28 cellular contexts compared by ENCODE assay signal in the genomic region with DNA sequence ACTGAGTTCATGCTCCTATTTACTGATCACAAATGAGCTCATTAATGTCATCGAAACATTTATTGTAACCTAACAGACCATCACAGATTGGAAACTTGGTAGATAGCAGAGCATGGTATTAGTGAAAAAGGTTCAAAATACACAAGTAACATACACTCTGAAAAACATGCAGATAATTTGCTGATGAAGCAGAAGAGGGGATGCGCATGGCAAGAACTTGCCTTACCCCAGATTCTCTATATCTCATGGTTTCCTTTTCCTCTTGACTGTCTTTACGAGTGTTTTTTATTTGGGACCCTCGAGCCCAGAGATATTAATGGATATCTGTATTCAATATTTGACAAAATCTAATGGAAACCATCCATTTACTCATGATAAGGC. TPM values are rescaled to one million over a fixed set of nuclear protein-coding genes. Genes with fewer than 3 reads are reported as not detected.
DNase-seq lines count a peak whose midpoint lies in the region; ATAC-seq and TF ChIP-seq lines count a peak whose summit lies in the region.
"Had no signal": no experiment of that assay in that cellular context is flagged by ENCODE, and none has a peak within 500 bp of the region (broad histone marks: within the 10 kb centered on the region; RNA-seq: fewer than 3 reads in every experiment).

No MANE protein-coding gene starts in this region.

- H3K4me2 ChIP-seq in smooth muscle cell, result no peak overlapping the region

- no peaks in the 10 kb centered on the region for H3K9me3 Mint-ChIP-seq in activated B cell treated with CpG ODN at 0.5 μM for 24 hours
- H3K9me3 Mint-ChIP-seq: CD8-positive, alpha-beta memory T cell; natural killer cell treated with Interleukin-12 subunit alpha and Interleukin-12 subunit beta and Interleukin-15 and Interleukin-18, amount 100 ng/mL, for 72 hours; T-helper 1 cell treated with Interleukin-12 subunit alpha and Interleukin-12 subunit beta and Interleukin-4 antibody, amounts not matched to agents 30 μg/mL and 1 μg/mL, for 36 hours had no signal

- H3K9me3 ChIP-seq in smooth muscle cell (replicated peaks; ENCODE audit: low read depth), result no peaks in the 10 kb centered on the region
- no peaks in the 10 kb centered on the region for H3K9me3 ChIP-seq in left ventricle myocardium inferior (replicated peaks)
- H3K9me3 ChIP-seq: HAP-1, pancreas had no signal

- peak overlapping the region; percentile 87 for H3K27ac Mint-ChIP-seq in activated B cell treated with CpG ODN at 0.5 μM for 24 hours
- H3K27ac Mint-ChIP-seq: activated CD4-positive, alpha-beta T cell treated with anti-CD3 and anti-CD28 coated beads for 36 hours; CD8-positive, alpha-beta memory T cell; natural killer cell treated with Interleukin-12 subunit alpha and Interleukin-12 subunit beta and Interleukin-15 and Interleukin-18, amount 100 ng/mL, for 72 hours; T-helper 1 cell treated with Interleukin-12 subunit alpha and Interleukin-12 subunit beta and Interleukin-4 antibody, amounts not matched to agents 30 μg/mL and 1 μg/mL, for 36 hours had no signal

- WGBS in smooth muscle cell (ENCODE audit: low lambda C conversion rate), result 94% methylated on average over 4 of the region's 4 CpGs

- H3K27me3 Mint-ChIP-seq in activated B cell treated with CpG ODN at 0.5 μM for 24 hours, result no peaks in the 10 kb centered on the region
- H3K27me3 Mint-ChIP-seq: activated CD4-positive, alpha-beta T cell treated with anti-CD3 and anti-CD28 coated beads for 36 hours; CD8-positive, alpha-beta memory T cell; natural killer cell treated with Interleukin-12 subunit alpha and Interleukin-12 subunit beta and Interleukin-15 and Interleukin-18, amount 100 ng/mL, for 72 hours had no signal

- no peaks in the 10 kb centered on the region for H3K79me2 ChIP-seq in smooth muscle cell (ENCODE audit: low read depth)

- H3K36me3 Mint-ChIP-seq in activated B cell treated with CpG ODN at 0.5 μM for 24 hours (ENCODE audit: low read depth), result peaks cover 42% of the 10 kb centered on the region

- H3F3A ChIP-seq in smooth muscle cell (ENCODE audit: low read depth), result no peaks in the 10 kb centered on the region

- H3K27me3 ChIP-seq in smooth muscle cell (ENCODE audit: low read depth) (no peaks in the 10 kb centered on the region), left ventricle myocardium inferior (ENCODE audit: low read depth) (no peaks in the 10 kb centered on the region)
- H3K27me3 ChIP-seq: pancreas had no signal

- H3K4me3 ChIP-seq in smooth muscle cell, result no peak overlapping the region
- H3K4me3 ChIP-seq in left ventricle myocardium inferior, result no peak overlapping the region
- H3K4me3 ChIP-seq: HAP-1, pancreas had no signal

- no peak overlapping the region for H2AFZ ChIP-seq in smooth muscle cell (ENCODE audit: low read depth)

- POLR2A ChIA-PET in activated B cell treated with CpG ODN at 0.5 μM for 24 hours (lab: Charles Lee), result interaction anchor here (0.8 to 1.4 kb wide), 12 partner anchors 10 to 178 kb away, joined by 3 to 14 read pairs (median 4); a partner anchor contains a TSS

- H3K9ac ChIP-seq in smooth muscle cell (ENCODE audit: low read depth), result no peak overlapping the region

- no peaks in the 10 kb centered on the region for H4K20me1 ChIP-seq in smooth muscle cell (ENCODE audit: low read depth)

- H3K27ac ChIP-seq in smooth muscle cell (ENCODE audit: low read depth) (peak overlapping the region; percentile 45), left ventricle myocardium inferior (replicated peaks) (no peak overlapping the region)
- H3K27ac ChIP-seq: pancreas had no signal

- DNase-seq in activated B cell treated with CpG ODN at 0.5 μM for 24 hours, result no peak
- DNase-seq in smooth muscle cell (lab: John Stamatoyannopoulos, UW; ENCODE audit: unreplicated experiment), result no peak
- no peak for DNase-seq in left ventricle myocardium inferior
- no peak for DNase-seq in NCI-H510A (lab: John Stamatoyannopoulos, UW)
- no peak for DNase-seq in NCI-H1694 treated with DMSO at 0.1 percent for 48 hours (lab: John Stamatoyannopoulos, UW)
- DNase-seq: activated CD4-positive, alpha-beta T cell treated with anti-CD3 and anti-CD28 coated beads for 36 hours; activated CD8-positive, alpha-beta memory T cell treated with anti-CD3 and anti-CD28 coated beads for 24 hours; activated naive CD4-positive, alpha-beta T cell; activated T-cell treated with anti-CD3 and anti-CD28 coated beads, Interleukin-2, amount 50 U/mL, for 1 hour; CD8-positive, alpha-beta memory T cell; DMS153; effector CD8-positive, alpha-beta T cell; foreskin melanocyte; hippocampal formation; islet precursor cell; NCI-H1048; NCI-H187 treated with DMSO at 0.1 percent for 48 hours; NCI-H69; pancreas; RPMI8226; stimulated activated CD4-positive, alpha-beta T cell treated with anti-CD3 and anti-CD28 coated beads, Interleukin-12 subunit alpha, Interleukin-12 subunit beta, amount 100 ng/mL, for 4 hours; stimulated activated CD4-positive, alpha-beta T cell treated with anti-CD3 and anti-CD28 coated beads, Interleukin-4, amount 100 ng/mL, for 24 hours; stimulated activated naive CD4-positive, alpha-beta T cell had no signal

- peaks cover 64% of the 10 kb centered on the region for H3K4me1 Mint-ChIP-seq in activated B cell treated with CpG ODN at 0.5 μM for 24 hours
- H3K4me1 Mint-ChIP-seq: CD8-positive, alpha-beta memory T cell had no signal

- H3K36me3 ChIP-seq in smooth muscle cell (ENCODE audit: low read depth), result peaks cover 14% of the 10 kb centered on the region
- peaks cover 50% of the 10 kb centered on the region for H3K36me3 ChIP-seq in left ventricle myocardium inferior

- TF ChIP-seq CTCF in activated B cell treated with CpG ODN at 0.5 μM for 24 hours (IDR thresholded peaks at IDR 0.05) (no peak), smooth muscle cell (IDR thresholded peaks at IDR 0.05; ENCODE audit: borderline replicate concordance, insufficient read depth, poor library complexity, severe bottlenecking) (no peak), left ventricle myocardium inferior (IDR thresholded peaks at IDR 0.05; ENCODE audit: borderline replicate concordance) (no peak)

- CTCF ChIA-PET in activated B cell treated with CpG ODN at 0.5 μM for 24 hours (lab: Charles Lee), result interaction anchor here (1.1 to 1.6 kb wide), 2 partner anchors 10 to 57 kb away, joined by 3 to 5 read pairs; no protein-coding TSS in a partner anchor

- H3K4me1 ChIP-seq in smooth muscle cell (ENCODE audit: low read depth), result no peaks in the 10 kb centered on the region
- H3K4me1 ChIP-seq in left ventricle myocardium inferior, result no peaks in the 10 kb centered on the region
- H3K4me1 ChIP-seq: pancreas had no signal

- ATAC-seq in GM19035 (IDR thresholded peaks at IDR 0.05; ENCODE audit: unreplicated experiment) (peak; percentile 8), HG03108 (IDR thresholded peaks at IDR 0.05; ENCODE audit: unreplicated experiment) (peak; percentile 4), activated B cell treated with CpG ODN at 0.5 μM for 24 hours (ENCODE audit: low read depth) (no peak)
- ATAC-seq: activated CD4-positive, alpha-beta T cell treated with anti-CD3 and anti-CD28 coated beads for 36 hours; natural killer cell treated with Interleukin-12 subunit alpha and Interleukin-12 subunit beta and Interleukin-15 and Interleukin-18, amount 100 ng/mL, for 72 hours; pancreas had no signal

- intact Hi-C loops in activated B cell treated with CpG ODN at 0.5 μM for 24 hours (cut with micrococcal nuclease) (loop anchor here (5.0 kb wide), 1 partner anchor 55 kb away; no protein-coding TSS in a partner anchor), left ventricle myocardium inferior (cut with micrococcal nuclease) (no loop called here)

- peak overlapping the region; percentile 66 for H3K4me3 Mint-ChIP-seq in activated B cell treated with CpG ODN at 0.5 μM for 24 hours
- H3K4me3 Mint-ChIP-seq: activated CD4-positive, alpha-beta T cell treated with anti-CD3 and anti-CD28 coated beads for 36 hours; CD8-positive, alpha-beta memory T cell; natural killer cell treated with Interleukin-12 subunit alpha and Interleukin-12 subunit beta and Interleukin-15 and Interleukin-18, amount 100 ng/mL, for 72 hours; T-helper 1 cell treated with Interleukin-12 subunit alpha and Interleukin-12 subunit beta and Interleukin-4 antibody, amounts not matched to agents 30 μg/mL and 1 μg/mL, for 36 hours had no signal

RNA-seq across cellular contexts. Expression of a gene that starts 37.6 kb away (rescaled TPM):
- total RNA-seq in activated B cell treated with CpG ODN at 0.5 μM for 24 hours (28.4 and 31.1 TPM in 2 replicates), smooth muscle cell (8.9 and 9.3 TPM in 2 replicates), left ventricle myocardium inferior (23.1 TPM)
- 7.4 and 10.4 TPM in 2 replicates for polyA plus RNA-seq in smooth muscle cell

RNA-seq across cellular contexts. Expression of a gene that starts 37.7 kb away (rescaled TPM):
- total RNA-seq in activated B cell treated with CpG ODN at 0.5 μM for 24 hours (9.9 and 11.2 TPM in 2 replicates), smooth muscle cell (7.4 and 8.2 TPM in 2 replicates), left ventricle myocardium inferior (21.5 TPM)
- 5.7 and 6.2 TPM in 2 replicates for polyA plus RNA-seq in smooth muscle cell
